ENCODE assay signal across 19 cellular contexts in genomic region chr21:41230530-41230929, GRCh38.
A peak's percentile ranks its signal among the peaks of the same experiment; 100 is the strongest.
DNase-seq lines count a peak whose midpoint lies in the region; ATAC-seq and TF ChIP-seq lines count a peak whose summit lies in the region.
"Had no signal": no experiment of that assay in that cellular context is flagged by ENCODE, and none has a peak within 500 bp of the region (broad histone marks: within the 10 kb centered on the region; RNA-seq: fewer than 3 reads in every experiment).

No MANE protein-coding gene starts in this region.

- TF ChIP-seq EP300 in SK-N-SH (IDR thresholded peaks at IDR 0.05; ENCODE audit: borderline replicate concordance in 1 of 2, low read depth in 1 of 2, low read length in 1 of 2) (no peak), neural cell (conservative IDR thresholded peaks at IDR 0.05; ENCODE audit: poor library complexity, severe bottlenecking) (peak; percentile 28)

- H3K4me3 ChIP-seq in SK-N-SH (ENCODE audit: low read depth in 2 of 2, low read length in 1 of 2) (no peak overlapping the region), neural cell (ENCODE audit: low read length) (no peak overlapping the region)
- H3K4me3 ChIP-seq: A549, BLaER1, GM23338 had no signal

- 14% methylated on average over 4 of the region's 4 CpGs for WGBS in SK-N-SH (ENCODE audit: low lambda C conversion rate)

- H3K36me3 Mint-ChIP-seq in endothelial cell (ENCODE audit: low read depth, unreplicated experiment), result peaks cover 42% of the 10 kb centered on the region
- H3K36me3 Mint-ChIP-seq: CD14-positive monocyte; CD4-positive, alpha-beta memory T cell had no signal

- peaks cover 9% of the 10 kb centered on the region for H3K4me1 Mint-ChIP-seq in endothelial cell (ENCODE audit: unreplicated experiment)
- H3K4me1 Mint-ChIP-seq: CD14-positive monocyte; CD4-positive, alpha-beta memory T cell had no signal

- H3K27ac ChIP-seq in SK-N-SH (ENCODE audit: low read depth in 2 of 2, low read length in 1 of 2) (no peak overlapping the region), neural cell (ENCODE audit: low read length) (no peak overlapping the region)
- H3K27ac ChIP-seq: 22Rv1, A549, BLaER1, HL-60 had no signal

- H3K9me3 Mint-ChIP-seq in endothelial cell (ENCODE audit: unreplicated experiment), result no peaks in the 10 kb centered on the region
- H3K9me3 Mint-ChIP-seq: CD4-positive, alpha-beta memory T cell; GM23338; H9 had no signal

- H3K27ac Mint-ChIP-seq in endothelial cell (ENCODE audit: unreplicated experiment), result no peak overlapping the region
- H3K27ac Mint-ChIP-seq: CD14-positive monocyte; CD4-positive, alpha-beta memory T cell; GM23338; H9 had no signal

- H3K4me1 ChIP-seq in SK-N-SH (ENCODE audit: control insufficient read depth in 1 of 2, insufficient read depth in 2 of 2, low read depth in 1 of 2, low read length in 1 of 2), result no peaks in the 10 kb centered on the region
- H3K4me1 ChIP-seq: A549, BLaER1 had no signal

- H3F3A ChIP-seq in SK-N-SH (replicated peaks; ENCODE audit: insufficient read depth) (no peaks in the 10 kb centered on the region), neural cell (ENCODE audit: insufficient read depth, low read length, poor library complexity, severe bottlenecking) (no peaks in the 10 kb centered on the region)

- CTCF ChIA-PET in SK-N-SH (lab: Yijun Ruan, JAX), result no interaction called here

- H4K20me1 ChIP-seq in SK-N-SH (ENCODE audit: insufficient read depth) (no peaks in the 10 kb centered on the region), neural cell (ENCODE audit: insufficient read depth) (no peaks in the 10 kb centered on the region)
- H4K20me1 ChIP-seq: BLaER1 had no signal

- H3K79me2 ChIP-seq in SK-N-SH (ENCODE audit: insufficient read depth) (no peaks in the 10 kb centered on the region), neural cell (replicated peaks; ENCODE audit: insufficient read depth, low read length) (no peaks in the 10 kb centered on the region)

- no peak for TF ChIP-seq CTCF in SK-N-SH (IDR thresholded peaks at IDR 0.05)
- no peak for TF ChIP-seq CTCF in endothelial cell (IDR thresholded peaks at IDR 0.05; ENCODE audit: unreplicated experiment)
- no peak for TF ChIP-seq CTCF in neural cell (IDR thresholded peaks at IDR 0.05; ENCODE audit: poor library complexity, severe bottlenecking)

- peaks cover 13% of the 10 kb centered on the region for H3K27me3 Mint-ChIP-seq in endothelial cell (ENCODE audit: unreplicated experiment)

- H3K9me3 ChIP-seq in SK-N-SH (no peaks in the 10 kb centered on the region), neural cell (ENCODE audit: low read length) (no peaks in the 10 kb centered on the region)
- H3K9me3 ChIP-seq: A549, BLaER1 had no signal

- H2AFZ ChIP-seq in SK-N-SH (ENCODE audit: low read depth) (no peak overlapping the region), neural cell (ENCODE audit: low read depth, low read length) (no peak overlapping the region)
- H2AFZ ChIP-seq: GM23338 had no signal

- POLR2A ChIA-PET in SK-N-SH (lab: Yijun Ruan, JAX), result no interaction called here

- ATAC-seq in SK-N-SH treated with all-trans-retinoic acid at 6 μM for 48 hours (no peak), HG03025 (IDR thresholded peaks at IDR 0.05; ENCODE audit: low FRiP score, unreplicated experiment) (no peak), GM21381 (IDR thresholded peaks at IDR 0.05; ENCODE audit: unreplicated experiment) (no peak)
- ATAC-seq: A549, GM23338 had no signal

- TF ChIP-seq RAD21 in SK-N-SH (IDR thresholded peaks at IDR 0.05; ENCODE audit: low read length) (no peak), neural cell (conservative IDR thresholded peaks at IDR 0.05) (no peak)

- H3K9me2 ChIP-seq in SK-N-SH, result no peaks in the 10 kb centered on the region
- H3K9me2 ChIP-seq in neural cell (ENCODE audit: insufficient read depth, low read length), result no peaks in the 10 kb centered on the region

- DNase-seq in SK-N-SH (no peak), endothelial cell (ENCODE audit: low spot score) (no peak), NOMO-1 treated with dmso at 0.1 percent for 144 hours (lab: John Stamatoyannopoulos, UW; ENCODE audit: unreplicated experiment) (no peak)
- DNase-seq: AML-193; CD4-positive, alpha-beta memory T cell; DMS153; DMS79; GDM1; H9 had no signal

- H3K36me3 ChIP-seq in SK-N-SH (replicated peaks in 1 of 2; ENCODE audit: control insufficient read depth in 1 of 2, insufficient read depth in 2 of 2, low read length in 1 of 2), result no peaks in the 10 kb centered on the region
- H3K36me3 ChIP-seq in neural cell (ENCODE audit: insufficient read depth, low read length), result no peaks in the 10 kb centered on the region
- H3K36me3 ChIP-seq: BLaER1 had no signal

- H3K9ac ChIP-seq in SK-N-SH (no peak overlapping the region), neural cell (ENCODE audit: low read length) (no peak overlapping the region)
- H3K9ac ChIP-seq: BLaER1 had no signal

- no peaks in the 10 kb centered on the region for H3K27me3 ChIP-seq in SK-N-SH (ENCODE audit: insufficient read depth)
- H3K27me3 ChIP-seq in neural cell (ENCODE audit: insufficient read depth, low read depth, low read length), result no peaks in the 10 kb centered on the region
- H3K27me3 ChIP-seq: BLaER1 had no signal

- H3K4me2 ChIP-seq in SK-N-SH (no peak overlapping the region), neural cell (ENCODE audit: low read length) (no peak overlapping the region)
- H3K4me2 ChIP-seq: A549, BLaER1, GM23338 had no signal

- peak overlapping the region; percentile 52 for H3K4me3 Mint-ChIP-seq in endothelial cell (ENCODE audit: unreplicated experiment)
- H3K4me3 Mint-ChIP-seq: CD14-positive monocyte; CD4-positive, alpha-beta memory T cell; GM23338; H9 had no signal

TF ChIP-seq in SK-N-SH, 30 proteins besides CTCF, POLR2A, EP300 and RAD21:
- TF ChIP-seq IRF3 (IDR thresholded peaks at IDR 0.05; ENCODE audit: low read depth, low read length) (no peak), PBX3 (IDR thresholded peaks at IDR 0.05) (peak; percentile 41; the same call in 1 of the 2 replicates)
TF ChIP-seq in SK-N-SH: peak in this region for 1.

TF ChIP-seq in SK-N-SH treated with all-trans-retinoic acid at 6 μM for 48 hours, 23 proteins besides CTCF, POLR2A, EP300 and RAD21 (continues in another document):
- TF ChIP-seq ZFP30 (CRISPR knock-in tag; IDR thresholded peaks at IDR 0.05), result no peak
- no peak for TF ChIP-seq CREB5 (CRISPR knock-in tag; IDR thresholded peaks at IDR 0.05; ENCODE audit: low read depth)
- TF ChIP-seq ZNF565 (CRISPR knock-in tag; conservative IDR thresholded peaks at IDR 0.05; ENCODE audit: low read depth), result no peak
- TF ChIP-seq CSDC2 (CRISPR knock-in tag; IDR thresholded peaks at IDR 0.05), result no peak
- no peak for TF ChIP-seq GLIS3 (CRISPR knock-in tag; IDR thresholded peaks at IDR 0.05)

TF ChIP-seq in neural cell, 6 proteins besides CTCF, POLR2A, EP300 and RAD21:
- TF ChIP-seq REST (IDR thresholded peaks at IDR 0.05; ENCODE audit: borderline replicate concordance), result no peak
